Comparison of ENCODE assay signal across 22 cellular contexts in genomic region chr9:131337131-131337848, GRCh38. TPM values are rescaled to one million over a fixed set of nuclear protein-coding genes. Genes with fewer than 3 reads are reported as not detected.
DNase-seq lines count a peak whose midpoint lies in the region; ATAC-seq and TF ChIP-seq lines count a peak whose summit lies in the region.
"Had no signal": no experiment of that assay in that cellular context is flagged by ENCODE, and none has a peak within 500 bp of the region (broad histone marks: within the 10 kb centered on the region; RNA-seq: fewer than 3 reads in every experiment).

No MANE protein-coding gene starts in this region.

- in situ Hi-C loops in ACHN (cut with HindIII; ENCODE audit: low pct_ligation_motif_present, low pct_unique_long_range_greater_than_20kb, low sequenced_read_pairs), result no loop called here

- 79 to 89% methylated on average over 16 of the region's 16 CpGs for WGBS in sigmoid colon, 2 donors

- H3K27me3 Mint-ChIP-seq in activated naive CD8-positive, alpha-beta T cell treated with anti-CD3 and anti-CD28 coated beads, Interleukin-2, amount 10 ng/mL, durations not matched to agents 7 days and 5 days, result peaks cover 24% of the 10 kb centered on the region
- no peaks in the 10 kb centered on the region for H3K27me3 Mint-ChIP-seq in activated naive CD8-positive, alpha-beta T cell treated with anti-CD3 and anti-CD28 coated beads, Interleukin-2, amount 50 U/mL, for 24 hours
- peaks cover 16% of the 10 kb centered on the region for H3K27me3 Mint-ChIP-seq in chondrocyte (ENCODE audit: low read depth)

- H3K4me3 Mint-ChIP-seq in activated naive CD8-positive, alpha-beta T cell treated with anti-CD3 and anti-CD28 coated beads, Interleukin-2, amount 10 ng/mL, durations not matched to agents 7 days and 5 days, result no peak overlapping the region
- H3K4me3 Mint-ChIP-seq in activated naive CD8-positive, alpha-beta T cell treated with anti-CD3 and anti-CD28 coated beads, Interleukin-2, amount 50 U/mL, for 24 hours, result no peak overlapping the region
- H3K4me3 Mint-ChIP-seq in chondrocyte (ENCODE audit: unreplicated experiment), result no peak overlapping the region
- H3K4me3 Mint-ChIP-seq: activated CD4-positive, alpha-beta memory T cell treated with anti-CD3 and anti-CD28 coated beads, Interleukin-2, amount 10 ng/mL, durations not matched to agents 7 days and 5 days; natural killer cell treated with Interleukin-12 subunit alpha and Interleukin-12 subunit beta and Interleukin-15 and Interleukin-18, amount 100 ng/mL, for 72 hours had no signal

- no peaks in the 10 kb centered on the region for H3K9me3 ChIP-seq in sigmoid colon
- H3K9me3 ChIP-seq: BE2C, heart left ventricle, left lung had no signal

- no peak for TF ChIP-seq CTCF in chondrocyte (IDR thresholded peaks at IDR 0.05)
- no peak for TF ChIP-seq CTCF in sigmoid colon (IDR thresholded peaks at IDR 0.05)

- no peak for TF ChIP-seq EP300 in sigmoid colon (IDR thresholded peaks at IDR 0.05)

- H3K4me1 Mint-ChIP-seq in activated naive CD8-positive, alpha-beta T cell treated with anti-CD3 and anti-CD28 coated beads, Interleukin-2, amount 10 ng/mL, durations not matched to agents 7 days and 5 days, result peaks cover 4% of the 10 kb centered on the region
- H3K4me1 Mint-ChIP-seq in activated naive CD8-positive, alpha-beta T cell treated with anti-CD3 and anti-CD28 coated beads, Interleukin-2, amount 50 U/mL, for 24 hours, result peaks cover 3% of the 10 kb centered on the region
- H3K4me1 Mint-ChIP-seq in chondrocyte (ENCODE audit: low read depth), result peaks cover 15% of the 10 kb centered on the region

- no peak for DNase-seq in activated naive CD8-positive, alpha-beta T cell treated with anti-CD3 and anti-CD28 coated beads, Interleukin-2, amount 10 ng/mL, durations not matched to agents 7 days and 5 days
- no peak for DNase-seq in activated naive CD8-positive, alpha-beta T cell treated with anti-CD3 and anti-CD28 coated beads, Interleukin-2, amount 50 U/mL, for 24 hours
- DNase-seq in chondrocyte (ENCODE audit: low spot score) (peak; percentile 54), sigmoid colon (peak; percentile 46), ACHN (no peak), cerebellum (ENCODE audit: low spot score) (no peak)
- DNase-seq: activated CD4-positive, alpha-beta memory T cell treated with anti-CD3 and anti-CD28 coated beads, Interleukin-2, amount 10 ng/mL, durations not matched to agents 7 days and 5 days; activated gamma-delta T cell treated with Interleukin-2 at 50 U/mL for 16 hours; BE2C; central memory CD4-positive, alpha-beta T cell; COR-L47; DMS79 treated with DMSO at 0.1 percent for 48 hours; left lung; NCI-H1694; NCI-H69; OCI-M1; substantia nigra; T1000 had no signal

- H3K27ac Mint-ChIP-seq in activated naive CD8-positive, alpha-beta T cell treated with anti-CD3 and anti-CD28 coated beads, Interleukin-2, amount 10 ng/mL, durations not matched to agents 7 days and 5 days, result peak overlapping the region; percentile 60
- H3K27ac Mint-ChIP-seq in activated naive CD8-positive, alpha-beta T cell treated with anti-CD3 and anti-CD28 coated beads, Interleukin-2, amount 50 U/mL, for 24 hours, result no peak overlapping the region
- no peak overlapping the region for H3K27ac Mint-ChIP-seq in chondrocyte (ENCODE audit: unreplicated experiment)
- H3K27ac Mint-ChIP-seq: activated CD4-positive, alpha-beta memory T cell treated with anti-CD3 and anti-CD28 coated beads, Interleukin-2, amount 10 ng/mL, durations not matched to agents 7 days and 5 days had no signal

- POLR2A ChIA-PET in activated naive CD8-positive, alpha-beta T cell treated with anti-CD3 and anti-CD28 coated beads, Interleukin-2, amount 10 ng/mL, durations not matched to agents 7 days and 5 days (lab: Charles Lee), result interaction anchor here (0.5 to 1.1 kb wide), 3 partner anchors 212 to 641 kb away, joined by 3 read pairs; partner anchors contain the start of gene NUP214

- ATAC-seq in activated naive CD8-positive, alpha-beta T cell treated with anti-CD3 and anti-CD28 coated beads, Interleukin-2, amount 10 ng/mL, durations not matched to agents 7 days and 5 days (ENCODE audit: low read depth), result no peak
- ATAC-seq in activated naive CD8-positive, alpha-beta T cell treated with anti-CD3 and anti-CD28 coated beads, Interleukin-2, amount 50 U/mL, for 24 hours, result no peak

- peaks cover 0 to 5% (median 0%) of the 10 kb centered on the region in 4 donors for H3K4me1 ChIP-seq in sigmoid colon
- H3K4me1 ChIP-seq: BE2C, left lung had no signal

- no peak overlapping the region for H3K4me3 ChIP-seq in sigmoid colon
- H3K4me3 ChIP-seq: dorsolateral prefrontal cortex, heart left ventricle, left lung had no signal

- H3K27ac ChIP-seq in sigmoid colon, result no peak overlapping the region
- H3K27ac ChIP-seq: dorsolateral prefrontal cortex, heart left ventricle, left lung had no signal

- TF ChIP-seq POLR2A in sigmoid colon (IDR thresholded peaks at IDR 0.05), result no peak

- H3K27me3 ChIP-seq in sigmoid colon, result no peaks in the 10 kb centered on the region
- H3K27me3 ChIP-seq: dorsolateral prefrontal cortex, heart left ventricle, left lung had no signal

- H3K36me3 Mint-ChIP-seq in activated naive CD8-positive, alpha-beta T cell treated with anti-CD3 and anti-CD28 coated beads, Interleukin-2, amount 10 ng/mL, durations not matched to agents 7 days and 5 days, result no peaks in the 10 kb centered on the region
- H3K36me3 Mint-ChIP-seq in activated naive CD8-positive, alpha-beta T cell treated with anti-CD3 and anti-CD28 coated beads, Interleukin-2, amount 50 U/mL, for 24 hours (ENCODE audit: low read depth), result no peaks in the 10 kb centered on the region
- H3K36me3 Mint-ChIP-seq in chondrocyte (ENCODE audit: low read depth), result no peaks in the 10 kb centered on the region
- H3K36me3 Mint-ChIP-seq: natural killer cell treated with Interleukin-12 subunit alpha and Interleukin-12 subunit beta and Interleukin-15 and Interleukin-18, amount 100 ng/mL, for 72 hours had no signal

- intact Hi-C loops in sigmoid colon (cut with DNase I), result no loop called here

- H3K9me3 Mint-ChIP-seq in activated naive CD8-positive, alpha-beta T cell treated with anti-CD3 and anti-CD28 coated beads, Interleukin-2, amount 10 ng/mL, durations not matched to agents 7 days and 5 days, result no peaks in the 10 kb centered on the region
- H3K9me3 Mint-ChIP-seq in activated naive CD8-positive, alpha-beta T cell treated with anti-CD3 and anti-CD28 coated beads, Interleukin-2, amount 50 U/mL, for 24 hours, result no peaks in the 10 kb centered on the region
- no peaks in the 10 kb centered on the region for H3K9me3 Mint-ChIP-seq in chondrocyte (ENCODE audit: low read depth)
- H3K9me3 Mint-ChIP-seq: activated CD4-positive, alpha-beta memory T cell treated with anti-CD3 and anti-CD28 coated beads, Interleukin-2, amount 10 ng/mL, durations not matched to agents 7 days and 5 days; natural killer cell treated with Interleukin-12 subunit alpha and Interleukin-12 subunit beta and Interleukin-15 and Interleukin-18, amount 100 ng/mL, for 72 hours had no signal

- H3K36me3 ChIP-seq in sigmoid colon, result no peaks in the 10 kb centered on the region
- H3K36me3 ChIP-seq: BE2C, heart left ventricle, left lung had no signal

RNA-seq across cellular contexts. Expression of gene PLPP7, which starts 47.8 kb away (rescaled TPM):
- under 1 TPM; 0.42 to 0.65 TPM for total RNA-seq in activated naive CD8-positive, alpha-beta T cell treated with anti-CD3 and anti-CD28 coated beads, Interleukin-2, amount 10 ng/mL, durations not matched to agents 7 days and 5 days
- 1.1 to 2.3 TPM (median 1.5 TPM) in 3 replicates for total RNA-seq in chondrocyte
- 10 to 100 TPM; 14.3 to 31.9 (median 16.8) TPM for total RNA-seq in sigmoid colon
- polyA plus RNA-seq in sigmoid colon, result 1 to 10 TPM in 2 of 3 donors, under 1 TPM in 1; 0.46 to 1.8 (median 1.5) TPM
- 6.6 TPM for total RNA-seq in cerebellum
- total RNA-seq: activated CD4-positive, alpha-beta memory T cell treated with anti-CD3 and anti-CD28 coated beads, Interleukin-2, amount 10 ng/mL, durations not matched to agents 7 days and 5 days; HT-29 had no signal

RNA-seq across cellular contexts. Expression of gene PRRC2B, which starts 56.6 kb away (rescaled TPM):
- 100 to 1,000 TPM; 300 to 309 TPM for total RNA-seq in activated naive CD8-positive, alpha-beta T cell treated with anti-CD3 and anti-CD28 coated beads, Interleukin-2, amount 10 ng/mL, durations not matched to agents 7 days and 5 days
- total RNA-seq in chondrocyte (233 to 235 TPM (median 235 TPM) in 3 replicates), sigmoid colon (10 to 100 TPM; 62.7 to 98.6 (median 78.9) TPM), cerebellum (162 TPM)
- 10 to 100 TPM; 10.8 to 85.0 (median 13.2) TPM for polyA plus RNA-seq in sigmoid colon

Comparison
In these comparisons a context has a peak if more than half of its experiments do, and no peak if none do; other contexts are left out.
1. DNase-seq: peak in chondrocyte (single experiment) and sigmoid colon (single experiment); none in activated naive CD8-positive, alpha-beta T cell treated with anti-CD3 and anti-CD28 coated beads, Interleukin-2, amount 10 ng/mL, durations not matched to agents 7 days and 5 days (single experiment), activated naive CD8-positive, alpha-beta T cell treated with anti-CD3 and anti-CD28 coated beads, Interleukin-2, amount 50 U/mL, for 24 hours (single experiment), ACHN (single experiment) and cerebellum (single experiment).